In genomic region chr1:227886503-227886961, GRCh38 we compare ENCODE assay signal across 8 cellular contexts.
A peak's percentile ranks its signal among the peaks of the same experiment; 100 is the strongest.
DNase-seq lines count a peak whose midpoint lies in the region; ATAC-seq and TF ChIP-seq lines count a peak whose summit lies in the region.

No MANE protein-coding gene starts in this region.

- H3K27ac Mint-ChIP-seq in CD14-positive monocyte: no peak overlapping the region

- no CpG with 5 or more reads among the region's 18 CpGs for WGBS in trophoblast cell (ENCODE audit: extremely low coverage, insufficient coverage, insufficient read length)

- H3K27me3 ChIP-seq in PC-3 (ENCODE audit: low read length) (no peaks in the 10 kb centered on the region), trophoblast cell (ENCODE audit: insufficient read depth, low read length) (no peaks in the 10 kb centered on the region)

- H2BK12ac ChIP-seq in trophoblast cell (ENCODE audit: low read length): no peak overlapping the region

- BruUV-seq in PC-3 (replicated peaks; lab: Mats Ljungman, UMichigan): no TSS peak

- H3K79me2 ChIP-seq in PC-3 (ENCODE audit: low read length) (no peaks in the 10 kb centered on the region), trophoblast cell (ENCODE audit: control insufficient read depth, insufficient read depth, low read length, poor library complexity) (peaks cover 1% of the 10 kb centered on the region)

- H3K4me1 ChIP-seq in PC-3 (ENCODE audit: insufficient read depth, low read length) (peaks cover 16% of the 10 kb centered on the region), trophoblast cell (ENCODE audit: control insufficient read depth in 1 of 2, insufficient read depth in 2 of 2, low read length in 2 of 2) (peaks cover 17 to 26% of the 10 kb centered on the region in 2 experiments)

- no peaks in the 10 kb centered on the region for H4K20me1 ChIP-seq in PC-3 (ENCODE audit: low read length)

- H2AFZ ChIP-seq in PC-3 (ENCODE audit: low read length) (peak overlapping the region; percentile 45; the same call in 1 of the 2 replicates), trophoblast cell (ENCODE audit: insufficient read depth, low read length, poor library complexity) (no peak overlapping the region)

- H4K8ac ChIP-seq in trophoblast cell (ENCODE audit: low read depth, low read length): peak overlapping the region; percentile 39

- H3K36me3 ChIP-seq in PC-3 (ENCODE audit: low read depth, low read length): no peaks in the 10 kb centered on the region
- no peaks in the 10 kb centered on the region for H3K36me3 ChIP-seq in trophoblast cell (ENCODE audit: control insufficient read depth in 1 of 2, insufficient read depth in 2 of 2, low read length in 2 of 2)

- no peak overlapping the region for H3K23ac ChIP-seq in trophoblast cell (ENCODE audit: low read length)

- no peaks in the 10 kb centered on the region for H3F3A ChIP-seq in PC-3 (ENCODE audit: low read length, unreplicated experiment)

- peak overlapping the region; percentile 72 to 75 for H3K4me3 Mint-ChIP-seq in CD14-positive monocyte

- peak overlapping the region; percentile 90 for H4K91ac ChIP-seq in trophoblast cell (ENCODE audit: low read depth, low read length)

- no peak for TF ChIP-seq CTCF in CD14-positive monocyte (IDR thresholded peaks at IDR 0.05)
- no peak for TF ChIP-seq CTCF in PC-3 (conservative IDR thresholded peaks at IDR 0.05; ENCODE audit: low read depth, low read length)
- no peak for TF ChIP-seq CTCF in GM20000 (IDR thresholded peaks at IDR 0.05; ENCODE audit: extremely low read depth, missing control alignments)

- peaks cover 12% of the 10 kb centered on the region for H3K4me1 Mint-ChIP-seq in CD14-positive monocyte

- H3K9me3 ChIP-seq in PC-3 (ENCODE audit: low read length) (no peaks in the 10 kb centered on the region), trophoblast cell (ENCODE audit: insufficient read depth, low read depth, low read length) (peaks cover 1% of the 10 kb centered on the region)

- H2BK120ac ChIP-seq in trophoblast cell (ENCODE audit: insufficient read depth, low read length, poor library complexity): peak overlapping the region; percentile 77

- no peaks in the 10 kb centered on the region for H3K9me2 ChIP-seq in PC-3 (replicated peaks; ENCODE audit: low read length)

- no peaks in the 10 kb centered on the region for H3K36me3 Mint-ChIP-seq in CD14-positive monocyte

- no peak overlapping the region for H3K4me3 ChIP-seq in PC-3 (ENCODE audit: low read length)
- H3K4me3 ChIP-seq in trophoblast cell (ENCODE audit: low read depth, low read length): no peak overlapping the region

- intact Hi-C loops in CD14-positive monocyte (cut with micrococcal nuclease): no loop called here
- intact Hi-C loops in PC-3 (cut with micrococcal nuclease): loop anchor here (5.0 kb wide), 1 partner anchor 79 kb away; no protein-coding TSS in a partner anchor
- intact Hi-C loops in left ventricle myocardium superior (cut with micrococcal nuclease): no loop called here

- peaks cover 2 to 4% (median 3%) of the 10 kb centered on the region in 3 donors for H3K27me3 Mint-ChIP-seq in CD14-positive monocyte (ENCODE audit: low read depth in 3 of 3)

- peaks cover 0 to 1% (median 0%) of the 10 kb centered on the region in 7 donors for H3K9me3 Mint-ChIP-seq in CD14-positive monocyte

- H2BK5ac ChIP-seq in trophoblast cell (ENCODE audit: low read depth, low read length, poor library complexity): no peak overlapping the region

- POLR2A ChIA-PET in PC-3 (lab: Charles Lee; ENCODE audit: unreplicated experiment): no interaction called here

- peak overlapping the region; percentile 30 for H3K14ac ChIP-seq in trophoblast cell (ENCODE audit: low read length)

- H3K18ac ChIP-seq in trophoblast cell (ENCODE audit: low read length): no peak overlapping the region

- H3K9ac ChIP-seq in PC-3 (ENCODE audit: low read length) (no peak overlapping the region), trophoblast cell (ENCODE audit: low read length) (no peak overlapping the region)

- no peak overlapping the region for H3K27ac ChIP-seq in PC-3 (ENCODE audit: low read length)
- H3K27ac ChIP-seq in trophoblast cell (ENCODE audit: low read depth, low read length): peak overlapping the region; percentile 22

- ATAC-seq in PC-3: no peak
- peak; percentile 3 for ATAC-seq in left ventricle myocardium superior
- ATAC-seq in SK-N-SH treated with all-trans-retinoic acid at 6 μM for 48 hours: no peak

- no peak for DNase-seq in CD14-positive monocyte (ENCODE audit: low spot score)
- no peak for DNase-seq in PC-3
- peak; percentile 27 for DNase-seq in left ventricle myocardium superior
- DNase-seq in trophoblast cell: no peak
- DNase-seq in GM20000 (ENCODE audit: low spot score): no peak
- DNase-seq in NCI-H2171 (lab: John Stamatoyannopoulos, UW): no peak
- DNase-seq in central memory CD4-positive, alpha-beta T cell: no peak

- CTCF ChIA-PET in PC-3 (lab: Charles Lee): no interaction called here

- H2AK5ac ChIP-seq in trophoblast cell (ENCODE audit: low read length): no peak overlapping the region

- peaks cover 15% of the 10 kb centered on the region for H3K79me1 ChIP-seq in trophoblast cell (ENCODE audit: low read length)

- H4K12ac ChIP-seq in trophoblast cell (ENCODE audit: low read depth, low read length): no peak overlapping the region

- H3K4me2 ChIP-seq in PC-3 (ENCODE audit: low read length): peak overlapping the region; percentile 26; the same call in 1 of the 2 replicates
- H3K4me2 ChIP-seq in trophoblast cell (ENCODE audit: low read length): peak overlapping the region; percentile 57

- peak overlapping the region; percentile 64 for H3K4ac ChIP-seq in trophoblast cell (ENCODE audit: low read depth, low read length)

TF ChIP-seq in SK-N-SH treated with all-trans-retinoic acid at 6 μM for 48 hours, 23 proteins besides CTCF, POLR2A, EP300 and RAD21 (continues in another document):
- TF ChIP-seq BACH2 (CRISPR knock-in tag; IDR thresholded peaks at IDR 0.05; ENCODE audit: borderline replicate concordance) (no peak), ISL1 (CRISPR knock-in tag; IDR thresholded peaks at IDR 0.05) (no peak), TOX (CRISPR knock-in tag; IDR thresholded peaks at IDR 0.05; ENCODE audit: borderline replicate concordance) (no peak)
- TF ChIP-seq, protein P1, sequence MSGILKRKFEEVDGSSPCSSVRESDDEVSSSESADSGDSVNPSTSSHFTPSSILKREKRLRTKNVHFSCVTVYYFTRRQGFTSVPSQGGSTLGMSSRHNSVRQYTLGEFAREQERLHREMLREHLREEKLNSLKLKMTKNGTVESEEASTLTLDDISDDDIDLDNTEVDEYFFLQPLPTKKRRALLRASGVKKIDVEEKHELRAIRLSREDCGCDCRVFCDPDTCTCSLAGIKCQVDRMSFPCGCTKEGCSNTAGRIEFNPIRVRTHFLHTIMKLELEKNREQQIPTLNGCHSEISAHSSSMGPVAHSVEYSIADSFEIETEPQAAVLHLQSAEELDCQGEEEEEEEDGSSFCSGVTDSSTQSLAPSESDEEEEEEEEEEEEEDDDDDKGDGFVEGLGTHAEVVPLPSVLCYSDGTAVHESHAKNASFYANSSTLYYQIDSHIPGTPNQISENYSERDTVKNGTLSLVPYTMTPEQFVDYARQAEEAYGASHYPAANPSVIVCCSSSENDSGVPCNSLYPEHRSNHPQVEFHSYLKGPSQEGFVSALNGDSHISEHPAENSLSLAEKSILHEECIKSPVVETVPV (CRISPR knock-in tag; IDR thresholded peaks at IDR 0.05): no peak
- TF ChIP-seq, protein P2, sequence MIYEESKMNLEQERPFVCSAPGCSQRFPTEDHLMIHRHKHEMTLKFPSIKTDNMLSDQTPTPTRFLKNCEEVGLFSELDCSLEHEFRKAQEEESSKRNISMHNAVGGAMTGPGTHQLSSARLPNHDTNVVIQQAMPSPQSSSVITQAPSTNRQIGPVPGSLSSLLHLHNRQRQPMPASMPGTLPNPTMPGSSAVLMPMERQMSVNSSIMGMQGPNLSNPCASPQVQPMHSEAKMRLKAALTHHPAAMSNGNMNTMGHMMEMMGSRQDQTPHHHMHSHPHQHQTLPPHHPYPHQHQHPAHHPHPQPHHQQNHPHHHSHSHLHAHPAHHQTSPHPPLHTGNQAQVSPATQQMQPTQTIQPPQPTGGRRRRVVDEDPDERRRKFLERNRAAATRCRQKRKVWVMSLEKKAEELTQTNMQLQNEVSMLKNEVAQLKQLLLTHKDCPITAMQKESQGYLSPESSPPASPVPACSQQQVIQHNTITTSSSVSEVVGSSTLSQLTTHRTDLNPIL (CRISPR knock-in tag; IDR thresholded peaks at IDR 0.05; ENCODE audit: low read depth): no peak
- TF ChIP-seq, protein P3, sequence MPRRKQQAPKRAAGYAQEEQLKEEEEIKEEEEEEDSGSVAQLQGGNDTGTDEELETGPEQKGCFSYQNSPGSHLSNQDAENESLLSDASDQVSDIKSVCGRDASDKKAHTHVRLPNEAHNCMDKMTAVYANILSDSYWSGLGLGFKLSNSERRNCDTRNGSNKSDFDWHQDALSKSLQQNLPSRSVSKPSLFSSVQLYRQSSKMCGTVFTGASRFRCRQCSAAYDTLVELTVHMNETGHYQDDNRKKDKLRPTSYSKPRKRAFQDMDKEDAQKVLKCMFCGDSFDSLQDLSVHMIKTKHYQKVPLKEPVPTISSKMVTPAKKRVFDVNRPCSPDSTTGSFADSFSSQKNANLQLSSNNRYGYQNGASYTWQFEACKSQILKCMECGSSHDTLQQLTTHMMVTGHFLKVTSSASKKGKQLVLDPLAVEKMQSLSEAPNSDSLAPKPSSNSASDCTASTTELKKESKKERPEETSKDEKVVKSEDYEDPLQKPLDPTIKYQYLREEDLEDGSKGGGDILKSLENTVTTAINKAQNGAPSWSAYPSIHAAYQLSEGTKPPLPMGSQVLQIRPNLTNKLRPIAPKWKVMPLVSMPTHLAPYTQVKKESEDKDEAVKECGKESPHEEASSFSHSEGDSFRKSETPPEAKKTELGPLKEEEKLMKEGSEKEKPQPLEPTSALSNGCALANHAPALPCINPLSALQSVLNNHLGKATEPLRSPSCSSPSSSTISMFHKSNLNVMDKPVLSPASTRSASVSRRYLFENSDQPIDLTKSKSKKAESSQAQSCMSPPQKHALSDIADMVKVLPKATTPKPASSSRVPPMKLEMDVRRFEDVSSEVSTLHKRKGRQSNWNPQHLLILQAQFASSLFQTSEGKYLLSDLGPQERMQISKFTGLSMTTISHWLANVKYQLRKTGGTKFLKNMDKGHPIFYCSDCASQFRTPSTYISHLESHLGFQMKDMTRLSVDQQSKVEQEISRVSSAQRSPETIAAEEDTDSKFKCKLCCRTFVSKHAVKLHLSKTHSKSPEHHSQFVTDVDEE (CRISPR knock-in tag; IDR thresholded peaks at IDR 0.05): no peak
